Comparison of ENCODE assay signal across 8 cellular contexts in the genomic region with DNA sequence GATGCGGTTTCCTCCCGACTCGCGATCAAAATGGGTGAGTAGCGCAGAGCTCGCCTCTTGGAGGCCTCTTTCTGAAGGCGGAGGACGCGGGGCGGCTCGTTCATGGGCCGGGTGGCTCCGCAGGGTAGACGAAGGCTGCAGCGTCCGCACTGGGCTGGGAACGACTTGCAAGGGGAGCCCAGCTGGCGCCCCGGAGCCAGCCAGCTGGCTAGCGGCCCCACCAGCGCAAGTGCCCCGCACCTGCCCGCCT. TPM values are rescaled to one million over a fixed set of nuclear protein-coding genes. Genes with fewer than 3 reads are reported as not detected.
DNase-seq lines count a peak whose midpoint lies in the region; ATAC-seq lines count a peak whose summit lies in the region.

No MANE protein-coding gene starts in this region.

- peak overlapping the region; percentile 60 for H3K27ac ChIP-seq in caudate nucleus (ENCODE audit: low read depth, low read length)

- POLR2A ChIA-PET in activated CD4-positive, alpha-beta T cell treated with anti-CD3 and anti-CD28 coated beads for 36 hours (lab: Charles Lee), result interaction anchor here (0.6 to 1.0 kb wide), 4 partner anchors 21 to 157 kb away, joined by 4 to 6 read pairs (median 5); partner anchors contain the start of gene MTERF4
- POLR2A ChIA-PET in naive thymus-derived CD8-positive, alpha-beta T cell (lab: Charles Lee), result interaction anchor here (0.6 to 6.3 kb wide), 17 partner anchors 16 to 235 kb away, joined by 3 to 135 read pairs (median 7); partner anchors contain the start of genes HDLBP, MTERF4 and SEPTIN2

- peak overlapping the region; percentile 88 for H3K4me3 Mint-ChIP-seq in activated CD4-positive, alpha-beta T cell treated with anti-CD3 and anti-CD28 coated beads for 36 hours
- H3K4me3 Mint-ChIP-seq in naive thymus-derived CD8-positive, alpha-beta T cell, result peak overlapping the region; percentile 94 to 100 (median 98)

- H3K27me3 Mint-ChIP-seq in activated CD4-positive, alpha-beta T cell treated with anti-CD3 and anti-CD28 coated beads for 36 hours, result no peaks in the 10 kb centered on the region
- no peaks in the 10 kb centered on the region for H3K27me3 Mint-ChIP-seq in naive thymus-derived CD8-positive, alpha-beta T cell

- intact Hi-C loops in activated CD4-positive, alpha-beta T cell treated with anti-CD3 and anti-CD28 coated beads for 36 hours (cut with DNase I, micrococcal nuclease), result loop anchor here (1.0 to 2.0 kb wide), 7 partner anchors 123 to 589 kb away; partner anchors contain the start of genes ATG4B (in 1 of the 2), DTYMK (in 1 of the 2), DUSP28 (in 1 of the 2) and FARP2 (in 1 of the 2)

- no peak for ATAC-seq in activated CD4-positive, alpha-beta T cell treated with anti-CD3 and anti-CD28 coated beads for 36 hours
- ATAC-seq in HG03520 (IDR thresholded peaks at IDR 0.05; ENCODE audit: unreplicated experiment), result peak; percentile 4
- no peak for ATAC-seq in naive thymus-derived CD8-positive, alpha-beta T cell
- ATAC-seq in GM18868 (IDR thresholded peaks at IDR 0.05; ENCODE audit: unreplicated experiment), result no peak

- H3K36me3 Mint-ChIP-seq in activated CD4-positive, alpha-beta T cell treated with anti-CD3 and anti-CD28 coated beads for 36 hours (ENCODE audit: low read depth), result peaks cover 13% of the 10 kb centered on the region
- peaks cover 0 to 12% (median 0%) of the 10 kb centered on the region in 3 donors for H3K36me3 Mint-ChIP-seq in naive thymus-derived CD8-positive, alpha-beta T cell

- no peaks in the 10 kb centered on the region for H3K9me3 Mint-ChIP-seq in activated CD4-positive, alpha-beta T cell treated with anti-CD3 and anti-CD28 coated beads for 36 hours (ENCODE audit: low read depth)
- no peaks in the 10 kb centered on the region for H3K9me3 Mint-ChIP-seq in naive thymus-derived CD8-positive, alpha-beta T cell

- no peak for DNase-seq in activated CD4-positive, alpha-beta T cell treated with anti-CD3 and anti-CD28 coated beads for 36 hours
- no peak for DNase-seq in activated CD4-positive, alpha-beta T cell treated with anti-CD3 and anti-CD28 coated beads for 48 hours
- DNase-seq in caudate nucleus (lab: John Stamatoyannopoulos, UW) (no peak), GDM1 (lab: John Stamatoyannopoulos, UW) (no peak), AG20443 (ENCODE audit: low spot score) (no peak)
- no peak for DNase-seq in naive thymus-derived CD8-positive, alpha-beta T cell

- peak overlapping the region; percentile 91 for H3K27ac Mint-ChIP-seq in activated CD4-positive, alpha-beta T cell treated with anti-CD3 and anti-CD28 coated beads for 36 hours
- H3K27ac Mint-ChIP-seq in naive thymus-derived CD8-positive, alpha-beta T cell, result peak overlapping the region; percentile 78 to 99 (median 96)

- peaks cover 46% of the 10 kb centered on the region for H3K4me1 Mint-ChIP-seq in activated CD4-positive, alpha-beta T cell treated with anti-CD3 and anti-CD28 coated beads for 36 hours
- H3K4me1 Mint-ChIP-seq in naive thymus-derived CD8-positive, alpha-beta T cell, result peaks cover 23 to 42% (median 35%) of the 10 kb centered on the region in 4 donors

- CTCF ChIA-PET in activated CD4-positive, alpha-beta T cell treated with anti-CD3 and anti-CD28 coated beads for 36 hours (lab: Charles Lee), result interaction anchor here (0.6 to 4.0 kb wide), 9 partner anchors 30 to 489 kb away, joined by 3 to 14 read pairs (median 3); partner anchors contain the start of genes HDLBP and SEPTIN2

RNA-seq across cellular contexts. Expression of gene PASK, which starts 0.3 kb away (rescaled TPM):
- 10 to 100 TPM; 62.9 to 88.1 TPM for total RNA-seq in activated CD4-positive, alpha-beta T cell treated with anti-CD3 and anti-CD28 coated beads for 36 hours
- total RNA-seq in naive thymus-derived CD8-positive, alpha-beta T cell, result 100 to 1,000 TPM; 550 to 574 TPM
- 10 to 100 TPM; 68.3 to 78.7 (median 69.9) TPM for polyA plus RNA-seq in naive thymus-derived CD8-positive, alpha-beta T cell

RNA-seq across cellular contexts. Expression of gene PPP1R7, which starts 0.7 kb away (rescaled TPM):
- 100 to 1,000 TPM; 104 to 129 TPM for total RNA-seq in activated CD4-positive, alpha-beta T cell treated with anti-CD3 and anti-CD28 coated beads for 36 hours
- 10 to 100 TPM; 60.4 to 65.4 TPM for total RNA-seq in naive thymus-derived CD8-positive, alpha-beta T cell
- polyA plus RNA-seq in naive thymus-derived CD8-positive, alpha-beta T cell, result 100 to 1,000 TPM; 109 to 115 (median 112) TPM

RNA-seq across cellular contexts. Expression of gene ANO7, which starts 38.9 kb away (rescaled TPM):
- total RNA-seq in activated CD4-positive, alpha-beta T cell treated with anti-CD3 and anti-CD28 coated beads for 36 hours, result 1 to 10 TPM; 2.1 to 2.4 TPM
- total RNA-seq in naive thymus-derived CD8-positive, alpha-beta T cell, result under 1 TPM; 0.57 to 0.77 TPM
- polyA plus RNA-seq in naive thymus-derived CD8-positive, alpha-beta T cell, result under 1 TPM in 1 of 3 donors, not detected in 2; 0.16 TPM

RNA-seq across cellular contexts. Expression of gene MTERF4, which starts 47.5 kb away (rescaled TPM):
- 10 to 100 TPM; 34.4 to 34.5 TPM for total RNA-seq in activated CD4-positive, alpha-beta T cell treated with anti-CD3 and anti-CD28 coated beads for 36 hours
- 100 to 1,000 TPM; 265 to 270 TPM for total RNA-seq in naive thymus-derived CD8-positive, alpha-beta T cell
- 10 to 100 TPM; 46.4 to 82.1 (median 57.8) TPM for polyA plus RNA-seq in naive thymus-derived CD8-positive, alpha-beta T cell

Comparison
In these comparisons a context has a peak if more than half of its experiments do, and no peak if none do; other contexts are left out.
1. RNA of gene PASK, which starts 0.3 kb away (total RNA-seq): 550 to 574 TPM in naive thymus-derived CD8-positive, alpha-beta T cell; 62.9 to 88.1 TPM in activated CD4-positive, alpha-beta T cell treated with anti-CD3 and anti-CD28 coated beads for 36 hours; every median in the first group is over 4 times any median in the second.